In the genomic region with DNA sequence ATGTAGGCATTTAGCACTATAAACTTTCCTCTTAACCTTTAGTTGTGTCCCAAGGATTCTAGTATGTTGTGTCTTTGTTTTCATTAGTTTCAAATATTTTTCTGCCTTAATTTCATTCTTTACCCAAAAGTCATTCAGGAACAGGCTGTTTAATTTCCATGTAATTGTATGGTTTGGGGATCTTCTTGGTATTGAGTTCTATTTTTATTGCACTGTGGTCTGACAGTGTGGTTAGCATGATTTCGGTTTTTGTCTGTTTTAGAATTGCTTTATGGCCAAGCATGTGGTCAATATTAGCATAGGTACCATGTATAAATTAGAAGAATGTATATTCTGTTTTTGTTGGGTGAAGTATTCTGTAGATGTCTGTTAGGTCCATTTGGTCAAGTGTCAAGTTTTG, we compare ENCODE assay signal across 18 cellular contexts. TPM values are rescaled to one million over a fixed set of nuclear protein-coding genes. Genes with fewer than 3 reads are reported as not detected.
DNase-seq lines count a peak whose midpoint lies in the region; ATAC-seq, FAIRE-seq and TF ChIP-seq lines count a peak whose summit lies in the region.
"Had no signal": no experiment of that assay in that cellular context is flagged by ENCODE, and none has a peak within 500 bp of the region (broad histone marks: within the 10 kb centered on the region; RNA-seq: fewer than 3 reads in every experiment).

No MANE protein-coding gene starts in this region.

- H3K4me2 ChIP-seq in MM.1S (ENCODE audit: low read depth, low read length) = peak overlapping the region; percentile 2; the same call in 1 of the 2 replicates

- H3F3A ChIP-seq in MM.1S (ENCODE audit: insufficient read depth, low read length) = peaks cover 5% of the 10 kb centered on the region

- H3K9me3 ChIP-seq in MM.1S (replicated peaks; ENCODE audit: insufficient read depth, low read length) (no peaks in the 10 kb centered on the region), pancreas (no peaks in the 10 kb centered on the region)
- H3K9me3 ChIP-seq: Peyer's patch had no signal

- H4K20me1 ChIP-seq in MM.1S (ENCODE audit: insufficient read depth, low read length) = no peaks in the 10 kb centered on the region; the same call in 1 of the 2 replicates

- no peaks in the 10 kb centered on the region; the same call in 1 of the 2 replicates for H3K36me3 ChIP-seq in MM.1S (replicated peaks; ENCODE audit: insufficient read depth, low read length)
- no peaks in the 10 kb centered on the region for H3K36me3 ChIP-seq in pancreas
- H3K36me3 ChIP-seq: Peyer's patch had no signal

- no peak overlapping the region for H3K4me3 ChIP-seq in MM.1S (ENCODE audit: low read length)
- H3K4me3 ChIP-seq in pancreas = no peak overlapping the region
- H3K4me3 ChIP-seq: Peyer's patch had no signal

- FAIRE-seq in pancreas (lab: Jason Lieb, UNC) = no peak
- FAIRE-seq: A204.1 had no signal

- H3K9ac ChIP-seq in MM.1S (ENCODE audit: low read length) = no peak overlapping the region

- no peak overlapping the region for H3K4me3 Mint-ChIP-seq in activated naive CD4-positive, alpha-beta T cell treated with anti-CD3 and anti-CD28 coated beads, Interleukin-2, amount 10 ng/mL, durations not matched to agents 7 days and 5 days
- H3K4me3 Mint-ChIP-seq in central memory CD8-positive, alpha-beta T cell = no peak overlapping the region
- H3K4me3 Mint-ChIP-seq in stimulated activated memory B cell treated with anti-CD40 and anti-IgM and Interleukin-4, amounts not matched to agents 10 μg/mL and 1 μg/mL and 100 μg/mL, for 72 hours = no peak overlapping the region

- no peaks in the 10 kb centered on the region for H3K27me3 Mint-ChIP-seq in activated naive CD4-positive, alpha-beta T cell treated with anti-CD3 and anti-CD28 coated beads, Interleukin-2, amount 10 ng/mL, durations not matched to agents 7 days and 5 days
- H3K27me3 Mint-ChIP-seq in central memory CD8-positive, alpha-beta T cell = no peaks in the 10 kb centered on the region
- no peaks in the 10 kb centered on the region for H3K27me3 Mint-ChIP-seq in stimulated activated memory B cell treated with anti-CD40 and anti-IgM and Interleukin-4, amounts not matched to agents 10 μg/mL and 1 μg/mL and 100 μg/mL, for 72 hours

- no peaks in the 10 kb centered on the region for H3K9me2 ChIP-seq in MM.1S (replicated peaks; ENCODE audit: insufficient read depth, low read length)

- peak overlapping the region; percentile 47 for H3K27ac Mint-ChIP-seq in activated naive CD4-positive, alpha-beta T cell treated with anti-CD3 and anti-CD28 coated beads, Interleukin-2, amount 10 ng/mL, durations not matched to agents 7 days and 5 days
- peak overlapping the region; percentile 42 for H3K27ac Mint-ChIP-seq in central memory CD8-positive, alpha-beta T cell (ENCODE audit: low read depth)
- H3K27ac Mint-ChIP-seq in stimulated activated memory B cell treated with anti-CD40 and anti-IgM and Interleukin-4, amounts not matched to agents 10 μg/mL and 1 μg/mL and 100 μg/mL, for 72 hours = peak overlapping the region; percentile 17

- TF ChIP-seq CTCF in MM.1S (IDR thresholded peaks at IDR 0.05; ENCODE audit: low read length) (no peak), pancreas (IDR thresholded peaks at IDR 0.05) (no peak)

- H3K4me1 Mint-ChIP-seq in activated naive CD4-positive, alpha-beta T cell treated with anti-CD3 and anti-CD28 coated beads, Interleukin-2, amount 10 ng/mL, durations not matched to agents 7 days and 5 days = peaks cover 60% of the 10 kb centered on the region
- H3K4me1 Mint-ChIP-seq in central memory CD8-positive, alpha-beta T cell = peaks cover 36% of the 10 kb centered on the region
- H3K4me1 Mint-ChIP-seq in stimulated activated memory B cell treated with anti-CD40 and anti-IgM and Interleukin-4, amounts not matched to agents 10 μg/mL and 1 μg/mL and 100 μg/mL, for 72 hours = peaks cover 36% of the 10 kb centered on the region

- no peak overlapping the region for H2AFZ ChIP-seq in MM.1S (ENCODE audit: low read length)

- H3K27ac ChIP-seq in MM.1S (ENCODE audit: low read length) (no peak overlapping the region), pancreas (no peak overlapping the region)
- H3K27ac ChIP-seq: Peyer's patch had no signal

- H3K4me1 ChIP-seq in MM.1S (ENCODE audit: low read length) = peaks cover 29% of the 10 kb centered on the region
- peaks cover 0 to 7% (median 0%) of the 10 kb centered on the region in 3 donors for H3K4me1 ChIP-seq in pancreas
- H3K4me1 ChIP-seq: Peyer's patch had no signal

- peaks cover 14% of the 10 kb centered on the region for H3K9me3 Mint-ChIP-seq in activated naive CD4-positive, alpha-beta T cell treated with anti-CD3 and anti-CD28 coated beads, Interleukin-2, amount 10 ng/mL, durations not matched to agents 7 days and 5 days
- H3K9me3 Mint-ChIP-seq in central memory CD8-positive, alpha-beta T cell = no peaks in the 10 kb centered on the region
- no peaks in the 10 kb centered on the region for H3K9me3 Mint-ChIP-seq in stimulated activated memory B cell treated with anti-CD40 and anti-IgM and Interleukin-4, amounts not matched to agents 10 μg/mL and 1 μg/mL and 100 μg/mL, for 72 hours

- H3K27me3 ChIP-seq in MM.1S (replicated peaks; ENCODE audit: insufficient read depth, low read length) (no peaks in the 10 kb centered on the region), pancreas (no peaks in the 10 kb centered on the region)
- H3K27me3 ChIP-seq: Peyer's patch had no signal

- no peak for ATAC-seq in central memory CD8-positive, alpha-beta T cell (replicated peaks; ENCODE audit: extremely low read depth, poor library complexity, severe bottlenecking)
- no peak for ATAC-seq in stimulated activated memory B cell treated with anti-CD40 and anti-IgM and Interleukin-4, amounts not matched to agents 10 μg/mL and 1 μg/mL and 100 μg/mL, for 72 hours
- no peak for ATAC-seq in GM19467 (IDR thresholded peaks at IDR 0.05; ENCODE audit: unreplicated experiment)
- no peak for ATAC-seq in pancreas
- ATAC-seq: Right ventricle myocardium inferior had no signal

- DNase-seq in activated naive CD4-positive, alpha-beta T cell treated with anti-CD3 and anti-CD28 coated beads, Interleukin-2, amount 10 ng/mL, durations not matched to agents 7 days and 5 days = no peak
- no peak for DNase-seq in activated naive CD4-positive, alpha-beta T cell treated with Interleukin-2 at 50 U/mL for 16 hours
- DNase-seq in MM.1S (peak; percentile 15), pancreas (no peak), Kasumi-1 (lab: John Stamatoyannopoulos, UW) (no peak)
- DNase-seq in central memory CD8-positive, alpha-beta T cell (ENCODE audit: low spot score in 2 of 2) = no peak
- DNase-seq: C1 segment of cervical spinal cord, GDM1, HCEC 1CT, NCI-H1092, NCI-H146, NCI-H2081, NCI-H524, Peyer's patch had no signal

- 84 to 88% methylated on average over 1 of the region's 1 CpG for WGBS in pancreas, 2 donors

- CTCF ChIA-PET in activated naive CD4-positive, alpha-beta T cell treated with anti-CD3 and anti-CD28 coated beads, Interleukin-2, amount 10 ng/mL, durations not matched to agents 7 days and 5 days (lab: Charles Lee) = interaction anchor here (6.7 kb wide), 1 partner anchor 120 kb away, joined by 393 read pairs; a partner anchor contains a TSS

- peaks cover 74% of the 10 kb centered on the region for H3K79me2 ChIP-seq in MM.1S (ENCODE audit: low read length)

- intact Hi-C loops in pancreas (cut with DNase I) = no loop called here

- peaks cover 38% of the 10 kb centered on the region for H3K36me3 Mint-ChIP-seq in activated naive CD4-positive, alpha-beta T cell treated with anti-CD3 and anti-CD28 coated beads, Interleukin-2, amount 10 ng/mL, durations not matched to agents 7 days and 5 days
- H3K36me3 Mint-ChIP-seq in central memory CD8-positive, alpha-beta T cell (ENCODE audit: insufficient read depth) = peaks cover 6% of the 10 kb centered on the region
- H3K36me3 Mint-ChIP-seq in stimulated activated memory B cell treated with anti-CD40 and anti-IgM and Interleukin-4, amounts not matched to agents 10 μg/mL and 1 μg/mL and 100 μg/mL, for 72 hours = peaks cover 37% of the 10 kb centered on the region

RNA-seq across cellular contexts. Expression of a gene that starts 26.3 kb away (rescaled TPM):
- total RNA-seq in pancreas = 10 to 100 TPM; 24.6 to 33.2 (median 27.1) TPM
- polyA plus RNA-seq in pancreas = 10 to 100 TPM; 25.7 to 34.4 TPM

RNA-seq across cellular contexts. Expression of a gene that starts 55.5 kb away (rescaled TPM):
- total RNA-seq in pancreas = 10 to 100 TPM; 12.4 to 21.3 (median 15.4) TPM
- 10 to 100 TPM; 19.0 to 31.6 TPM for polyA plus RNA-seq in pancreas
